1 cellular context compared by ENCODE assay signal in the genomic region with DNA sequence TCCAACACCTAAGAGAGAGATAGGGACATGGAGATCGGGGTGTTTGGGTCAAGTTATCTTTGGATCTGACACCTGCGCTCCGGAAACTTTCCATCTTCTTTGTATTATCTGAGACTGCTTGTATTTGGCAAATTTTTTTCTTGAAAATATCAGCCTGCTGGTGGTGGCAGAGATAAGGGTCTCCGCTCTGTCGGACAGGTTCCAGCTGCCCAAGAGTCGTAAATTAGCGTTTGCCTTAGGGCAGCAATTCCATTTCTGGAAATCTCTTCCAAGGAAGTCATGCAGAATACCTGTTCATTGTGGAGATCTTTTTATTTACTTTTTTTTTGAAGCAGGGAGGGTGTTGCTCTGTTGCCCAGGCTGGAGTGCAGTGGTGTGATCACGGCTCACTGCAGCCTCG.
TF ChIP-seq lines count a peak whose summit lies in the region.

No MANE protein-coding gene starts in this region.

TF ChIP-seq in GM23338, 12 proteins besides CTCF, POLR2A, EP300 and RAD21 (continued from another document):
- TF ChIP-seq, protein P1, sequence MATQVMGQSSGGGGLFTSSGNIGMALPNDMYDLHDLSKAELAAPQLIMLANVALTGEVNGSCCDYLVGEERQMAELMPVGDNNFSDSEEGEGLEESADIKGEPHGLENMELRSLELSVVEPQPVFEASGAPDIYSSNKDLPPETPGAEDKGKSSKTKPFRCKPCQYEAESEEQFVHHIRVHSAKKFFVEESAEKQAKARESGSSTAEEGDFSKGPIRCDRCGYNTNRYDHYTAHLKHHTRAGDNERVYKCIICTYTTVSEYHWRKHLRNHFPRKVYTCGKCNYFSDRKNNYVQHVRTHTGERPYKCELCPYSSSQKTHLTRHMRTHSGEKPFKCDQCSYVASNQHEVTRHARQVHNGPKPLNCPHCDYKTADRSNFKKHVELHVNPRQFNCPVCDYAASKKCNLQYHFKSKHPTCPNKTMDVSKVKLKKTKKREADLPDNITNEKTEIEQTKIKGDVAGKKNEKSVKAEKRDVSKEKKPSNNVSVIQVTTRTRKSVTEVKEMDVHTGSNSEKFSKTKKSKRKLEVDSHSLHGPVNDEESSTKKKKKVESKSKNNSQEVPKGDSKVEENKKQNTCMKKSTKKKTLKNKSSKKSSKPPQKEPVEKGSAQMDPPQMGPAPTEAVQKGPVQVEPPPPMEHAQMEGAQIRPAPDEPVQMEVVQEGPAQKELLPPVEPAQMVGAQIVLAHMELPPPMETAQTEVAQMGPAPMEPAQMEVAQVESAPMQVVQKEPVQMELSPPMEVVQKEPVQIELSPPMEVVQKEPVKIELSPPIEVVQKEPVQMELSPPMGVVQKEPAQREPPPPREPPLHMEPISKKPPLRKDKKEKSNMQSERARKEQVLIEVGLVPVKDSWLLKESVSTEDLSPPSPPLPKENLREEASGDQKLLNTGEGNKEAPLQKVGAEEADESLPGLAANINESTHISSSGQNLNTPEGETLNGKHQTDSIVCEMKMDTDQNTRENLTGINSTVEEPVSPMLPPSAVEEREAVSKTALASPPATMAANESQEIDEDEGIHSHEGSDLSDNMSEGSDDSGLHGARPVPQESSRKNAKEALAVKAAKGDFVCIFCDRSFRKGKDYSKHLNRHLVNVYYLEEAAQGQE (IDR thresholded peaks at IDR 0.05; ENCODE audit: unreplicated experiment): no peak
- TF ChIP-seq EZH2phosphoT487 (IDR thresholded peaks at IDR 0.05; ENCODE audit: unreplicated experiment) (no peak), POLR2AphosphoS5 (IDR thresholded peaks at IDR 0.05; ENCODE audit: low read depth) (no peak), STAT1 (IDR thresholded peaks at IDR 0.05; ENCODE audit: unreplicated experiment) (no peak)
- TF ChIP-seq, protein P2, sequence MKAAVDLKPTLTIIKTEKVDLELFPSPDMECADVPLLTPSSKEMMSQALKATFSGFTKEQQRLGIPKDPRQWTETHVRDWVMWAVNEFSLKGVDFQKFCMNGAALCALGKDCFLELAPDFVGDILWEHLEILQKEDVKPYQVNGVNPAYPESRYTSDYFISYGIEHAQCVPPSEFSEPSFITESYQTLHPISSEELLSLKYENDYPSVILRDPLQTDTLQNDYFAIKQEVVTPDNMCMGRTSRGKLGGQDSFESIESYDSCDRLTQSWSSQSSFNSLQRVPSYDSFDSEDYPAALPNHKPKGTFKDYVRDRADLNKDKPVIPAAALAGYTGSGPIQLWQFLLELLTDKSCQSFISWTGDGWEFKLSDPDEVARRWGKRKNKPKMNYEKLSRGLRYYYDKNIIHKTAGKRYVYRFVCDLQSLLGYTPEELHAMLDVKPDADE (IDR thresholded peaks at IDR 0.05): no peak
